Comparison of ENCODE assay signal across 27 cellular contexts in genomic region chr2:129646107-129646506, GRCh38.
"Had no signal": no experiment of that assay in that cellular context is flagged by ENCODE, and none has a peak within 500 bp of the region (broad histone marks: within the 10 kb centered on the region; RNA-seq: fewer than 3 reads in every experiment).

No MANE protein-coding gene starts in this region.

- H3K4me3 ChIP-seq: stomach, suprapubic skin, testis, thoracic aorta, thyroid gland, tibial artery, tibial nerve, transverse colon, upper lobe of left lung, upper lobe of right lung, uterus, vagina had no signal

- H3K27ac ChIP-seq: stomach, suprapubic skin, testis, thoracic aorta, thyroid gland, tibial artery, tibial nerve, transverse colon, upper lobe of left lung, upper lobe of right lung, uterus, vagina had no signal

- H3K36me3 ChIP-seq: stomach, suprapubic skin, thoracic aorta, thyroid gland, tibial artery, tibial nerve, transverse colon, upper lobe of left lung, upper lobe of right lung, uterus, vagina had no signal

- ATAC-seq: stimulated activated effector memory CD8-positive, alpha-beta T cell treated with anti-CD3 and anti-CD28 coated beads, Interleukin-12 subunit alpha, Interleukin-12 subunit beta, amount 100 ng/mL, for 72 hours; stimulated activated memory B cell treated with anti-CD40 and anti-IgM and Interleukin-4, amounts not matched to agents 10 μg/mL and 1 μg/mL and 100 μg/mL, for 72 hours; stimulated activated naive B cell treated with anti-CD40 and anti-IgM and Interleukin-4, amounts not matched to agents 10 μg/mL and 1 μg/mL and 100 μg/mL, for 72 hours; stimulated activated naive CD8-positive, alpha-beta T cell treated with anti-CD3 and anti-CD28 coated beads, Interleukin-15, amount 100 ng/mL, for 72 hours; stimulated activated naive CD8-positive, alpha-beta T cell treated with anti-CD3 and anti-CD28 coated beads, Interleukin-15, Interleukin-2, amounts not matched to agents 100 U/mL and 50 U/mL, for 24 hours; upper lobe of right lung had no signal

- H3K27me3 ChIP-seq: testis, thyroid gland, tibial artery, tibial nerve, transverse colon, upper lobe of left lung, upper lobe of right lung, uterus, vagina had no signal

- FAIRE-seq: urothelium cell line had no signal

- H3K9me3 ChIP-seq: stomach, suprapubic skin, testis, thoracic aorta, thyroid gland, tibial artery, tibial nerve, transverse colon, upper lobe of left lung, upper lobe of right lung, uterus, vagina had no signal

- DNase-seq: stimulated activated CD4-positive, alpha-beta T cell treated with anti-CD3 and anti-CD28 coated beads, Interleukin-2, amount 100 ng/mL, for 48 hours; stimulated activated CD4-positive, alpha-beta T cell treated with anti-CD3 and anti-CD28 coated beads, Interleukin-4, amount 100 ng/mL, for 1 hour; stimulated activated CD4-positive, alpha-beta T cell treated with anti-CD3 and anti-CD28 coated beads, Interleukin-4, amount 100 ng/mL, for 24 hours; stimulated activated CD4-positive, alpha-beta T cell treated with anti-CD3 and anti-CD28 coated beads, Interleukin-4, amount 100 ng/mL, for 4 hours; stimulated activated CD8-positive, alpha-beta memory T cell treated with anti-CD3 and anti-CD28 coated beads, Interleukin-4, amount 100 ng/mL, for 48 hours; stimulated activated naive B cell treated with anti-CD40 and anti-IgM and Interleukin-4, amounts not matched to agents 10 μg/mL and 1 μg/mL and 100 μg/mL, for 72 hours; stimulated activated naive CD4-positive, alpha-beta T cell; stimulated activated naive CD4-positive, alpha-beta T cell treated with Interleukin-2 at 50 U/mL for 16 hours; stimulated activated naive CD8-positive, alpha-beta T cell treated with anti-CD3 and anti-CD28 coated beads, Interleukin-15, amount 100 ng/mL, for 72 hours; stimulated activated naive CD8-positive, alpha-beta T cell treated with anti-CD3 and anti-CD28 coated beads, Interleukin-15, Interleukin-2, amounts not matched to agents 100 U/mL and 50 U/mL, for 24 hours; stomach; substantia nigra; testis; thyroid gland; tibial artery; transverse colon; trophoblast cell; upper lobe of left lung; upper lobe of right lung; uterus had no signal

- H3K4me1 ChIP-seq: stomach, suprapubic skin, testis, thyroid gland, tibial artery, tibial nerve, transverse colon, upper lobe of left lung, upper lobe of right lung, uterus, vagina had no signal
